ENCODE assay signal across 29 cellular contexts in the genomic region with DNA sequence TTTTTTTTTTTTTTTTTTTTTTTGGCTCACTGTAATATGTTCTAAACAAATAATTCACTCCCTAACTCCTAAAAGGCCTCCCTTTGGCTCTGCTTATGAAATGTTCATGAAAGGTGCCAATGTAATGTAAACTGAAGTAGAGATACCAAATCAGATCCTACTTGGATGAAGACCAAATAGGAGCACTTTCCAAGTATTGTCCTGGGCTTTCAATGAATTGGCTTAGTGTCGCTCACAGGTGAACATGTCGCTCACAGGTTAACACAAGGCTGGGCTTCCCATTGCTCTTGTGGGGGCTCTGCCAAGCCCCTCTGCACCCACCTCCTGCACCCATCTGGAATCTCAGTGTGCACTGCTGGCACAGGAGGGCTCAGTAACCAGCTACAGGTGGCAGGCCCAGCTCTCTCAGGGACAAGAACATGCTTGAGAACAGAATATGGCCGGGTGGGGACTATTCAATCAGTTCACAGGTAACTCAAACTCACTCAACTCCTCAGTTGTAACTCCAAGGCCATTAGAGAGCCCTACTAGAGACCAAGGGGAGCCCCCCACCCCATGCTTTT.
"Had no signal": no experiment of that assay in that cellular context is flagged by ENCODE, and none has a peak within 500 bp of the region (broad histone marks: within the 10 kb centered on the region; RNA-seq: fewer than 3 reads in every experiment).

No MANE protein-coding gene starts in this region.

- DNase-seq: activated B cell treated with CpG ODN at 0.5 μM for 24 hours; activated CD4-positive, alpha-beta T cell treated with anti-CD3 and anti-CD28 coated beads for 1 hour; activated CD4-positive, alpha-beta T cell treated with anti-CD3 and anti-CD28 coated beads, Interleukin-2, amount 10 ng/mL, durations not matched to agents 24 days and 14 days; activated CD4-positive, alpha-beta T cell treated with anti-CD3 and anti-CD28 coated beads, Interleukin-2, amount 50 U/mL, for 48 hours; activated CD8-positive, alpha-beta memory T cell treated with anti-CD3 and anti-CD28 coated beads, Interleukin-2, amount 10 ng/mL, durations not matched to agents 7 days and 5 days; activated effector memory CD4-positive, alpha-beta T cell treated with Interleukin-2 at 50 U/mL for 16 hours; activated naive CD4-positive, alpha-beta T cell treated with Interleukin-2 at 50 U/mL for 16 hours; activated naive CD8-positive, alpha-beta T cell treated with anti-CD3 and anti-CD28 coated beads, Interleukin-2, amount 50 U/mL, for 24 hours; activated T-cell treated with anti-CD3 and anti-CD28 coated beads, Interleukin-2, amount 50 U/mL, for 24 hours; amniotic stem cell; KBM-7; MG63; MV-4-11; NCI-H1092 treated with DMSO at 0.1 percent for 48 hours; NCI-H1417 treated with DMSO at 0.1 percent for 48 hours; NCI-H1694; NCI-H2081; NCI-H2227 treated with DMSO at 0.1 percent for 48 hours; NCI-H446 treated with DMSO at 0.1 percent for 48 hours; NCI-H526; NCI-H774; NK-92 treated with Interleukin-12 subunit alpha and Interleukin-12 subunit beta, amount 100 ng/mL, for 24 hours; Peyer's patch; Right ventricle myocardium superior; SJCRH30; SK-N-SH had no signal

- H3K27ac ChIP-seq: ascending aorta, Peyer's patch, RWPE1, SJCRH30 had no signal

- ATAC-seq: activated CD8-positive, alpha-beta memory T cell treated with anti-CD3 and anti-CD28 coated beads, Interleukin-2, amount 10 ng/mL, durations not matched to agents 7 days and 5 days; activated naive CD4-positive, alpha-beta T cell treated with anti-CD3 and anti-CD28 coated beads, Interleukin-2, amount 50 U/mL, for 72 hours had no signal

- H3K4me1 ChIP-seq: ascending aorta, Peyer's patch had no signal

- H3K4me3 ChIP-seq: ascending aorta, MG63, Peyer's patch, SJCRH30 had no signal

- H3K27me3 ChIP-seq: ascending aorta, MG63, Peyer's patch, SJCRH30 had no signal

- H3K36me3 ChIP-seq: ascending aorta, MG63, SJCRH30 had no signal

- H3K9me3 ChIP-seq: ascending aorta, MG63, Peyer's patch, SJCRH30, SK-N-SH had no signal
